In the genomic region with DNA sequence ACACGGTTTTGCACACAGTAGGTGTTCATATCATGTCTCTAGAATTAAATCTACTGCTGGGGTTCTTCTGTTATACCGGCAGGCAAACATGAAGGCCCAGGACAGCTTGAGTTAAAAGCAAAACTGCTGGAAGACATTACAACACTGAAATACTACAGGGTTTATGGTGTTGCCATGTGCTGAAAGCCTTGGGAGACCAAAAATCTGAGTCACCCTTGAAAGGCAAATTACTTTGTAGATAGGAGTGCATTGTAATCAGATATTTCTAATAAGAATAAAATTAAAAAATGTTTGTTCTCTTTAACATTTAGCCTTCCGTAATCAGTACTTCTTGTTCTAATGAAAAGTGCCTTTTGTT, we compare ENCODE assay signal across 11 cellular contexts.
DNase-seq lines count a peak whose midpoint lies in the region; ATAC-seq and TF ChIP-seq lines count a peak whose summit lies in the region.
"Had no signal": no experiment of that assay in that cellular context is flagged by ENCODE, and none has a peak within 500 bp of the region (broad histone marks: within the 10 kb centered on the region; RNA-seq: fewer than 3 reads in every experiment).

No MANE protein-coding gene starts in this region.

- H3K18ac ChIP-seq in neuronal stem cell (ENCODE audit: low read length), result no peak overlapping the region

- H3K4me1 ChIP-seq in OCI-LY7 (ENCODE audit: insufficient read depth, low read length, poor library complexity, severe bottlenecking) (peaks cover 9% of the 10 kb centered on the region), neuronal stem cell (ENCODE audit: control insufficient read depth in 2 of 2, insufficient read depth in 1 of 2, low read depth in 1 of 2, low read length in 2 of 2) (peaks cover 3 to 5% of the 10 kb centered on the region in 2 donors)

- H3K9me3 ChIP-seq in OCI-LY7 (ENCODE audit: low read length), result no peaks in the 10 kb centered on the region
- no peaks in the 10 kb centered on the region for H3K9me3 ChIP-seq in neuronal stem cell (replicated peaks in 1 of 2; ENCODE audit: control insufficient read depth in 2 of 2, insufficient read depth in 1 of 2, low read depth in 1 of 2, low read length in 2 of 2)

- H3K27me3 ChIP-seq in neuronal stem cell (ENCODE audit: control insufficient read depth in 3 of 3, insufficient read depth in 3 of 3, low read depth in 1 of 3, low read length in 3 of 3), result no peaks in the 10 kb centered on the region

- CTCF ChIA-PET in OCI-LY7 (lab: Charles Lee; ENCODE audit: unreplicated experiment), result interaction anchor here (1.0 kb wide), 1 partner anchor 9 kb away, joined by 3 read pairs; no protein-coding TSS in a partner anchor

- no peak overlapping the region for H2BK5ac ChIP-seq in neuronal stem cell (ENCODE audit: low read length)

- H2BK120ac ChIP-seq in neuronal stem cell (ENCODE audit: low read depth, low read length), result no peak overlapping the region

- no CpG with 5 or more reads among the region's 3 CpGs for WGBS in neuronal stem cell (ENCODE audit: extremely low coverage in 2 of 2, insufficient read length in 2 of 2, insufficient replicate concordance in 1 of 2), 2 donors

- no peak overlapping the region for H3K9ac ChIP-seq in neuronal stem cell (ENCODE audit: low read depth, low read length, poor library complexity)

- H3K4me3 ChIP-seq in OCI-LY7 (ENCODE audit: low read depth, low read length, poor library complexity, severe bottlenecking) (no peak overlapping the region), neuronal stem cell (ENCODE audit: low read length in 2 of 2) (no peak overlapping the region)

- H4K91ac ChIP-seq in neuronal stem cell (ENCODE audit: low read depth, low read length, poor library complexity), result no peak overlapping the region

- no peak overlapping the region for H3K4ac ChIP-seq in neuronal stem cell (ENCODE audit: low read length)

- H3K79me1 ChIP-seq in neuronal stem cell (ENCODE audit: low read depth, low read length), result no peaks in the 10 kb centered on the region

- no peak overlapping the region for H3K14ac ChIP-seq in neuronal stem cell (ENCODE audit: low read length)

- POLR2A ChIA-PET in OCI-LY7 (lab: Charles Lee), result interaction anchor here (0.6 to 2.0 kb wide), 8 partner anchors 9 to 183 kb away, joined by 3 to 8 read pairs (median 4); no protein-coding TSS in a partner anchor

- H2AK5ac ChIP-seq in neuronal stem cell (ENCODE audit: low read depth, low read length), result no peak overlapping the region

- no peak overlapping the region for H4K8ac ChIP-seq in neuronal stem cell (ENCODE audit: low read depth, low read length)

- H3K79me2 ChIP-seq in OCI-LY7 (ENCODE audit: insufficient read depth, low read depth, low read length), result no peaks in the 10 kb centered on the region

- no peak overlapping the region for H2BK12ac ChIP-seq in neuronal stem cell (ENCODE audit: low read length)

- no TSS peak for BruUV-seq in OCI-LY7 (replicated peaks; lab: Mats Ljungman, UMichigan)

- H3K4me2 ChIP-seq in OCI-LY7 (ENCODE audit: low read length) (no peak overlapping the region), neuronal stem cell (ENCODE audit: insufficient read depth, low read length, poor library complexity, severe bottlenecking) (no peak overlapping the region)

- intact Hi-C loops in OCI-LY7 (cut with micrococcal nuclease; ENCODE audit: unreplicated experiment), result no loop called here

- no peak for ATAC-seq in GM21381 (IDR thresholded peaks at IDR 0.05; ENCODE audit: unreplicated experiment)
- no peak for ATAC-seq in HG02981 (IDR thresholded peaks at IDR 0.05; ENCODE audit: unreplicated experiment)

- no peaks in the 10 kb centered on the region for H3K9me2 ChIP-seq in OCI-LY7 (ENCODE audit: insufficient read depth, low read length)

- H3K27ac ChIP-seq in OCI-LY7 (ENCODE audit: low read depth, low read length, poor library complexity, severe bottlenecking) (no peak overlapping the region), neuronal stem cell (replicated peaks; ENCODE audit: low read length) (no peak overlapping the region)

- no peak overlapping the region for H3K23ac ChIP-seq in neuronal stem cell (ENCODE audit: low read depth, low read length, poor library complexity)

- peak; percentile 12 for DNase-seq in ELR (ENCODE audit: low read depth)
- no peak for DNase-seq in OCI-LY7 (ENCODE audit: low spot score)
- DNase-seq in fibroblast of peridontal ligament (ENCODE audit: extremely low read depth), result peak; percentile 80
- no peak for DNase-seq in neuronal stem cell (ENCODE audit: low spot score)
- no peak for DNase-seq in activated CD4-positive, alpha-beta T cell treated with anti-CD3 and anti-CD28 coated beads for 1 hour
- no peak for DNase-seq in activated gamma-delta T cell (lab: John Stamatoyannopoulos, UW)
- DNase-seq: activated T-cell treated with anti-CD3 and anti-CD28 coated beads, Interleukin-2, amount 50 U/mL, for 24 hours; H7; NCI-H1105 treated with DMSO at 0.1 percent for 48 hours had no signal

- H2AFZ ChIP-seq in OCI-LY7 (ENCODE audit: low read length) (peak overlapping the region; percentile 89), neuronal stem cell (ENCODE audit: low read length) (peak overlapping the region; percentile 79)

- no peak for TF ChIP-seq CTCF in OCI-LY7 (conservative IDR thresholded peaks at IDR 0.05; ENCODE audit: low read length)

- H4K20me1 ChIP-seq in OCI-LY7 (ENCODE audit: insufficient read depth, low read length), result no peaks in the 10 kb centered on the region

- H2BK15ac ChIP-seq in neuronal stem cell (ENCODE audit: low read length), result no peak overlapping the region

- H3K36me3 ChIP-seq in OCI-LY7 (ENCODE audit: insufficient read depth, low read length), result no peaks in the 10 kb centered on the region
- H3K36me3 ChIP-seq in neuronal stem cell (replicated peaks in 1 of 2; ENCODE audit: control insufficient read depth in 2 of 2, insufficient read depth in 2 of 2, low read length in 2 of 2), result no peaks in the 10 kb centered on the region

Comparison
In these comparisons a context has a peak if more than half of its experiments do, and no peak if none do; other contexts are left out.
1. DNase-seq: peak in ELR (single experiment) and fibroblast of peridontal ligament (single experiment); none in OCI-LY7 (single experiment), neuronal stem cell (single experiment), activated CD4-positive, alpha-beta T cell treated with anti-CD3 and anti-CD28 coated beads for 1 hour (single experiment) and activated gamma-delta T cell (single experiment).